In genomic region chr4:83074086-83074704, GRCh38 we compare ENCODE assay signal across 8 cellular contexts. TPM values are rescaled to one million over a fixed set of nuclear protein-coding genes. Genes with fewer than 3 reads are reported as not detected.
DNase-seq lines count a peak whose midpoint lies in the region; ATAC-seq and TF ChIP-seq lines count a peak whose summit lies in the region.

No MANE protein-coding gene starts in this region.

- no peaks in the 10 kb centered on the region for H3K79me2 ChIP-seq in neural cell (replicated peaks; ENCODE audit: insufficient read depth, low read length)

- H3K36me3 Mint-ChIP-seq in activated CD4-positive, alpha-beta memory T cell treated with anti-CD3 and anti-CD28 coated beads for 36 hours: peaks cover 25% of the 10 kb centered on the region

- peak overlapping the region; percentile 16 for H3K4me3 Mint-ChIP-seq in activated CD4-positive, alpha-beta memory T cell treated with anti-CD3 and anti-CD28 coated beads for 36 hours

- POLR2A ChIA-PET in activated CD4-positive, alpha-beta memory T cell treated with anti-CD3 and anti-CD28 coated beads for 36 hours (lab: Charles Lee): interaction anchor here (0.6 to 1.7 kb wide), 5 partner anchors 34 to 712 kb away, joined by 4 to 6 read pairs (median 4); partner anchors contain the start of genes COPS4 and COQ2

- H3K4me3 ChIP-seq in neural cell (ENCODE audit: low read length): no peak overlapping the region

- peak; percentile 67 for TF ChIP-seq CTCF in neural cell (IDR thresholded peaks at IDR 0.05; ENCODE audit: poor library complexity, severe bottlenecking)

- H3K9me2 ChIP-seq in neural cell (ENCODE audit: insufficient read depth, low read length): no peaks in the 10 kb centered on the region

- intact Hi-C loops in activated CD4-positive, alpha-beta memory T cell treated with anti-CD3 and anti-CD28 coated beads for 36 hours (cut with micrococcal nuclease): loop anchor here (1.0 to 2.0 kb wide), 10 partner anchors 36 to 283 kb away; partner anchors contain the start of genes COPS4 and PLAC8

- ATAC-seq in HG03342 (IDR thresholded peaks at IDR 0.05; ENCODE audit: unreplicated experiment): peak; percentile 86
- peak; percentile 77 for ATAC-seq in esophagus mucosa
- ATAC-seq in GM19324 (IDR thresholded peaks at IDR 0.05; ENCODE audit: low FRiP score, unreplicated experiment): no peak

- in situ Hi-C loops in Caki2 (cut with HindIII; ENCODE audit: low pct_unique_long_range_greater_than_20kb, low sequenced_read_pairs): no loop called here

- H3K9me3 ChIP-seq in neural cell (ENCODE audit: low read length): no peaks in the 10 kb centered on the region

- H3K36me3 ChIP-seq in neural cell (ENCODE audit: insufficient read depth, low read length): no peaks in the 10 kb centered on the region

- TF ChIP-seq EP300 in neural cell (conservative IDR thresholded peaks at IDR 0.05; ENCODE audit: poor library complexity, severe bottlenecking): no peak

- no peaks in the 10 kb centered on the region for H3K27me3 ChIP-seq in neural cell (ENCODE audit: insufficient read depth, low read depth, low read length)

- no peaks in the 10 kb centered on the region for H3K27me3 Mint-ChIP-seq in activated CD4-positive, alpha-beta memory T cell treated with anti-CD3 and anti-CD28 coated beads for 36 hours

- H3K9ac ChIP-seq in neural cell (ENCODE audit: low read length): no peak overlapping the region

- no peak overlapping the region for H3K27ac Mint-ChIP-seq in activated CD4-positive, alpha-beta memory T cell treated with anti-CD3 and anti-CD28 coated beads for 36 hours

- DNase-seq in Caki2 (ENCODE audit: low read depth): peak; percentile 32
- peak; percentile 28 for DNase-seq in GM19238 (ENCODE audit: insufficient read length, low spot score)
- DNase-seq in NCI-H526 (lab: John Stamatoyannopoulos, UW): peak; percentile 52 to 69
- peak; percentile 49 for DNase-seq in activated CD4-positive, alpha-beta memory T cell treated with anti-CD3 and anti-CD28 coated beads for 36 hours

- no peak overlapping the region for H3K27ac ChIP-seq in neural cell (ENCODE audit: low read length)

- H3F3A ChIP-seq in neural cell (ENCODE audit: insufficient read depth, low read length, poor library complexity, severe bottlenecking): no peaks in the 10 kb centered on the region

- no peaks in the 10 kb centered on the region for H3K9me3 Mint-ChIP-seq in activated CD4-positive, alpha-beta memory T cell treated with anti-CD3 and anti-CD28 coated beads for 36 hours

- no peak overlapping the region for H2AFZ ChIP-seq in neural cell (ENCODE audit: low read depth, low read length)

- H3K4me2 ChIP-seq in neural cell (ENCODE audit: low read length): no peak overlapping the region

- peak; percentile 55 for TF ChIP-seq RAD21 in neural cell (conservative IDR thresholded peaks at IDR 0.05)

- H4K20me1 ChIP-seq in neural cell (ENCODE audit: insufficient read depth): no peaks in the 10 kb centered on the region

- CTCF ChIA-PET in activated CD4-positive, alpha-beta memory T cell treated with anti-CD3 and anti-CD28 coated beads for 36 hours (lab: Charles Lee): interaction anchor here (0.7 to 3.3 kb wide), 31 partner anchors 15 to 223 kb away, joined by 3 to 21 read pairs (median 5); partner anchors contain the start of genes COPS4 and COQ2

- H3K4me1 Mint-ChIP-seq in activated CD4-positive, alpha-beta memory T cell treated with anti-CD3 and anti-CD28 coated beads for 36 hours (ENCODE audit: low read depth): peaks cover 8% of the 10 kb centered on the region

TF ChIP-seq in neural cell, 6 proteins besides CTCF, POLR2A, EP300 and RAD21:
- TF ChIP-seq MXI1 (conservative IDR thresholded peaks at IDR 0.05; ENCODE audit: poor library complexity, severe bottlenecking): no peak
- TF ChIP-seq TAF1 (IDR thresholded peaks at IDR 0.05; ENCODE audit: low read depth): no peak
- TF ChIP-seq SMC3 (conservative IDR thresholded peaks at IDR 0.05; ENCODE audit: poor library complexity): peak; percentile 63
- no peak for TF ChIP-seq EZH2 (IDR thresholded peaks at IDR 0.05; ENCODE audit: borderline replicate concordance, insufficient read depth, low read length, poor library complexity, severe bottlenecking)
- no peak for TF ChIP-seq POLR2AphosphoS5 (IDR thresholded peaks at IDR 0.05)
- TF ChIP-seq REST (IDR thresholded peaks at IDR 0.05; ENCODE audit: borderline replicate concordance): no peak

RNA-seq across cellular contexts. Expression of gene COPS4, which starts 39.2 kb away (rescaled TPM):
- 53.5 and 68.7 TPM in 2 replicates for total RNA-seq in Caki2 (2014; rRNA removed; shearing (Covaris generic); ENCODE audit: low replicate concordance)
- 10 to 100 TPM; 38.5 to 40.6 TPM for total RNA-seq in activated CD4-positive, alpha-beta memory T cell treated with anti-CD3 and anti-CD28 coated beads for 36 hours
- total RNA-seq in esophagus mucosa: 24.6 TPM
- 77.7 and 80.8 TPM in 2 replicates for polyA plus RNA-seq in neural cell
- 125 and 130 TPM in 2 replicates for polyA minus RNA-seq in neural cell

RNA-seq across cellular contexts. Expression of gene PLAC8, which starts 40.3 kb away (rescaled TPM):
- not detected in 2 replicates for total RNA-seq in Caki2 (2014; rRNA removed; shearing (Covaris generic); ENCODE audit: low replicate concordance)
- 10 to 100 TPM; 16.9 to 17.9 TPM for total RNA-seq in activated CD4-positive, alpha-beta memory T cell treated with anti-CD3 and anti-CD28 coated beads for 36 hours
- total RNA-seq in esophagus mucosa: 11.2 TPM
- not detected in 2 replicates for polyA plus RNA-seq in neural cell
- not detected in 2 replicates for polyA minus RNA-seq in neural cell

Comparison
In these comparisons a context has a peak if more than half of its experiments do, and no peak if none do; other contexts are left out.
1. RNA of gene PLAC8, which starts 40.3 kb away (total RNA-seq): 16.9 to 17.9 TPM in activated CD4-positive, alpha-beta memory T cell treated with anti-CD3 and anti-CD28 coated beads for 36 hours and 11.2 TPM in esophagus mucosa (single experiment); not detected in Caki2; every median in the first group is over 10 times any median in the second.
2. Peak in every context shown above with its lines, with median percentiles within 50 percentile points of each other: DNase-seq.